In genomic region chr7:41047789-41048191, GRCh38 we compare ENCODE assay signal across 17 cellular contexts.
A peak's percentile ranks its signal among the peaks of the same experiment; 100 is the strongest.
DNase-seq lines count a peak whose midpoint lies in the region; ATAC-seq and TF ChIP-seq lines count a peak whose summit lies in the region.
"Had no signal": no experiment of that assay in that cellular context is flagged by ENCODE, and none has a peak within 500 bp of the region (broad histone marks: within the 10 kb centered on the region; RNA-seq: fewer than 3 reads in every experiment).

No MANE protein-coding gene starts in this region.

- no peaks in the 10 kb centered on the region for H3K27me3 Mint-ChIP-seq in neural crest cell (ENCODE audit: low read depth)
- H3K27me3 Mint-ChIP-seq: stimulated activated naive CD8-positive, alpha-beta T cell treated with anti-CD3 and anti-CD28 coated beads, Interleukin-15, Interleukin-2, amounts not matched to agents 100 ng/mL and 50 ng/mL, for 24 hours had no signal

- H3K4me1 Mint-ChIP-seq in neural crest cell: peaks cover 46% of the 10 kb centered on the region
- H3K4me1 Mint-ChIP-seq: endodermal cell had no signal

- H3K9me3 Mint-ChIP-seq in neural crest cell: peaks cover 2% of the 10 kb centered on the region

- no peak for TF ChIP-seq CTCF in fibroblast of the aortic adventitia (IDR thresholded peaks at IDR 0.05; ENCODE audit: insufficient read depth, low read length)
- TF ChIP-seq CTCF in neural crest cell (conservative IDR thresholded peaks at IDR 0.05): no peak

- H3K4me3 ChIP-seq in fibroblast of the aortic adventitia (ENCODE audit: low read depth, low read length): no peak overlapping the region
- H3K4me3 ChIP-seq: prostate gland had no signal

- H3K36me3 Mint-ChIP-seq in neural crest cell (ENCODE audit: low read depth): no peaks in the 10 kb centered on the region

- peak; percentile 94 for DNase-seq in DMS53 (lab: John Stamatoyannopoulos, UW)
- peak; percentile 47 for DNase-seq in fibroblast of the aortic adventitia (ENCODE audit: low read depth)
- DNase-seq in neural crest cell (ENCODE audit: low read depth, low spot score): no peak
- DNase-seq in H4 (ENCODE audit: low spot score): no peak
- DNase-seq in kidney glomerular epithelial cell (lab: John Stamatoyannopoulos, UW): no peak
- DNase-seq: activated CD4-positive, CD25-positive, alpha-beta regulatory T cell treated with anti-CD3 and anti-CD28 coated beads, Interleukin-2, amount 50 U/mL, for 72 hours; activated T-cell treated with anti-CD3 and anti-CD28 coated beads, Interleukin-2, amount 50 U/mL, for 1 hour; aorta; C1 segment of cervical spinal cord; endodermal cell; NCI-H1048; NCI-H526 treated with DMSO at 0.1 percent for 48 hours had no signal

- ATAC-seq in HG03442 (IDR thresholded peaks at IDR 0.05; ENCODE audit: unreplicated experiment) (no peak), GM18520 (IDR thresholded peaks at IDR 0.05; ENCODE audit: unreplicated experiment) (no peak)

- no peak overlapping the region for H3K4me3 Mint-ChIP-seq in neural crest cell
- H3K4me3 Mint-ChIP-seq: endodermal cell; stimulated activated naive CD8-positive, alpha-beta T cell treated with anti-CD3 and anti-CD28 coated beads, Interleukin-15, Interleukin-2, amounts not matched to agents 100 ng/mL and 50 ng/mL, for 24 hours had no signal

- H3K27ac Mint-ChIP-seq in neural crest cell (ENCODE audit: unreplicated experiment): peak overlapping the region; percentile 10
- H3K27ac Mint-ChIP-seq: endodermal cell; stimulated activated naive CD8-positive, alpha-beta T cell treated with anti-CD3 and anti-CD28 coated beads, Interleukin-15, Interleukin-2, amounts not matched to agents 100 ng/mL and 50 ng/mL, for 24 hours had no signal

TF ChIP-seq in PFSK-1, 5 proteins besides CTCF, POLR2A, EP300 and RAD21:
- TF ChIP-seq REST (IDR thresholded peaks at IDR 0.05; ENCODE audit: insufficient read depth in 1 of 2, low read depth in 2 of 2, low read length in 2 of 2) (0 out of 4 replicates have a peak, but pooled peaks of 1 of the 2 experiments have one; percentile 50), POLR2AphosphoS5 (IDR thresholded peaks at IDR 0.05; ENCODE audit: low read depth, low read length) (peak; percentile 44; the same call in 1 of the 2 replicates), SIN3A (IDR thresholded peaks at IDR 0.05; ENCODE audit: borderline replicate concordance, insufficient read depth, low read length) (peak; percentile 67; the same call in 1 of the 2 replicates), TAF1 (IDR thresholded peaks at IDR 0.05; ENCODE audit: borderline replicate concordance, insufficient read depth, low read length) (peak; percentile 49; the same call in 1 of the 2 replicates), FOXP2 (optimal IDR thresholded peaks at IDR 0.05; ENCODE audit: borderline replicate concordance, extremely low read depth, extremely low read length, insufficient read depth) (peak; percentile 80)
TF ChIP-seq in PFSK-1: peak in this region for 5.

Comparison
In these comparisons a context has a peak if more than half of its experiments do, and no peak if none do; other contexts are left out.
1. DNase-seq: peak in DMS53 (single experiment) and fibroblast of the aortic adventitia (single experiment); none in neural crest cell (single experiment), H4 (single experiment) and kidney glomerular epithelial cell (single experiment).